1 cellular context compared by ENCODE assay signal in genomic region chr2:101089942-101090799, GRCh38.
TF ChIP-seq lines count a peak whose summit lies in the region.

No MANE protein-coding gene starts in this region.

TF ChIP-seq in HepG2, 621 proteins besides CTCF, POLR2A, EP300 and RAD21 (continued from another document):
- TF ChIP-seq PCBP1 (IDR thresholded peaks at IDR 0.05; ENCODE audit: borderline replicate concordance, low read depth, low read length) (0 out of 2 replicates have a peak, but pooled peaks have one; percentile 43), RBM22 (optimal IDR thresholded peaks at IDR 0.05; ENCODE audit: low read length) (peak; percentile 8), ZNF652 (CRISPR knock-in tag; IDR thresholded peaks at IDR 0.05; ENCODE audit: borderline replicate concordance, low read depth) (peak; percentile 60; the same call in 1 of the 2 replicates)
TF ChIP-seq in HepG2: peak in this region for 11.
